In genomic region chr19:56314018-56314583, GRCh38 we compare ENCODE assay signal across 2 cellular contexts.
TF ChIP-seq lines count a peak whose summit lies in the region.

No MANE protein-coding gene starts in this region.

TF ChIP-seq in endothelial cell of umbilical vein, 7 proteins besides CTCF, POLR2A, EP300 and RAD21:
- TF ChIP-seq FOS (IDR thresholded peaks at IDR 0.05; ENCODE audit: borderline replicate concordance, insufficient read depth, low read length) (no peak), POLR2AphosphoS5 (IDR thresholded peaks at IDR 0.05; ENCODE audit: insufficient read depth, low read depth, low read length) (no peak), GATA2 (IDR thresholded peaks at IDR 0.05; ENCODE audit: insufficient read depth, insufficient read length, low read depth, low read length) (no peak), JUN (IDR thresholded peaks at IDR 0.05; ENCODE audit: borderline replicate concordance, insufficient read depth, insufficient read length, low read depth) (no peak), EZH2 (IDR thresholded peaks at IDR 0.05; ENCODE audit: borderline replicate concordance, low read depth, low read length, severe bottlenecking) (no peak), MYC (IDR thresholded peaks at IDR 0.05; ENCODE audit: low read depth, low read length) (no peak), MAX (IDR thresholded peaks at IDR 0.05; ENCODE audit: insufficient read depth, insufficient read length) (no peak)

TF ChIP-seq in neural cell, 6 proteins besides CTCF, POLR2A, EP300 and RAD21:
- TF ChIP-seq POLR2AphosphoS5 (IDR thresholded peaks at IDR 0.05) (peak; percentile 81), SMC3 (conservative IDR thresholded peaks at IDR 0.05; ENCODE audit: poor library complexity) (peak; percentile 59), EZH2 (IDR thresholded peaks at IDR 0.05; ENCODE audit: borderline replicate concordance, insufficient read depth, low read length, poor library complexity, severe bottlenecking) (no peak), MXI1 (conservative IDR thresholded peaks at IDR 0.05; ENCODE audit: poor library complexity, severe bottlenecking) (peak; percentile 61), TAF1 (IDR thresholded peaks at IDR 0.05; ENCODE audit: low read depth) (peak; percentile 54), REST (IDR thresholded peaks at IDR 0.05; ENCODE audit: borderline replicate concordance) (no peak)
